ENCODE assay signal across 20 cellular contexts in genomic region chr18:36135264-36135663, GRCh38. TPM values are rescaled to one million over a fixed set of nuclear protein-coding genes. Genes with fewer than 3 reads are reported as not detected.
DNase-seq lines count a peak whose midpoint lies in the region; ATAC-seq and TF ChIP-seq lines count a peak whose summit lies in the region.
"Had no signal": no experiment of that assay in that cellular context is flagged by ENCODE, and none has a peak within 500 bp of the region (broad histone marks: within the 10 kb centered on the region; RNA-seq: fewer than 3 reads in every experiment).

No MANE protein-coding gene starts in this region.

- no peak overlapping the region for H3K4me3 Mint-ChIP-seq in activated T-cell treated with anti-CD3 and anti-CD28 coated beads, Interleukin-2, amount 50 U/mL, for 72 hours
- H3K4me3 Mint-ChIP-seq in activated T-cell treated with anti-CD3 and anti-CD28 coated beads, Interleukin-2, amount 50 U/mL, for 4 hours: no peak overlapping the region
- H3K4me3 Mint-ChIP-seq in central memory CD8-positive, alpha-beta T cell: no peak overlapping the region
- H3K4me3 Mint-ChIP-seq: CD8-positive, alpha-beta T cell; GM23338; H9 had no signal

- WGBS in mesenchymal stem cell: no CpG with 5 or more reads among the region's 1 CpG
- 97% methylated on average over 1 of the region's 1 CpG for WGBS in SK-N-SH (ENCODE audit: low lambda C conversion rate)

- 0 out of 2 replicates have a peak overlapping the region, but pooled peaks have one; percentile 17 for H3K27ac ChIP-seq in Karpas-422 (ENCODE audit: low read length)
- H3K27ac ChIP-seq in mesenchymal stem cell (ENCODE audit: low read length, poor library complexity, severe bottlenecking): no peak overlapping the region
- H3K27ac ChIP-seq in SK-N-SH (ENCODE audit: low read depth in 2 of 2, low read length in 1 of 2): no peak overlapping the region

- TF ChIP-seq RAD21 in SK-N-SH (IDR thresholded peaks at IDR 0.05; ENCODE audit: low read length): no peak

- no peak for TF ChIP-seq EP300 in SK-N-SH (IDR thresholded peaks at IDR 0.05; ENCODE audit: borderline replicate concordance in 1 of 2, low read depth in 1 of 2, low read length in 1 of 2)

- no peak overlapping the region for H4K8ac ChIP-seq in mesenchymal stem cell (ENCODE audit: low read length)

- H3K36me3 Mint-ChIP-seq in activated T-cell treated with anti-CD3 and anti-CD28 coated beads, Interleukin-2, amount 50 U/mL, for 72 hours (ENCODE audit: insufficient read depth in 2 of 2): peaks cover 4 to 18% of the 10 kb centered on the region in 2 donors
- peaks cover 38% of the 10 kb centered on the region for H3K36me3 Mint-ChIP-seq in activated T-cell treated with anti-CD3 and anti-CD28 coated beads, Interleukin-2, amount 50 U/mL, for 4 hours (ENCODE audit: insufficient read depth)
- peaks cover 55% of the 10 kb centered on the region for H3K36me3 Mint-ChIP-seq in central memory CD8-positive, alpha-beta T cell (ENCODE audit: insufficient read depth)

- no peaks in the 10 kb centered on the region for H3K9me2 ChIP-seq in Karpas-422 (replicated peaks; ENCODE audit: insufficient read depth, low read length)
- H3K9me2 ChIP-seq in SK-N-SH: no peaks in the 10 kb centered on the region

- H4K20me1 ChIP-seq in Karpas-422 (ENCODE audit: insufficient read depth, low read depth, low read length) (peaks cover 9% of the 10 kb centered on the region), SK-N-SH (ENCODE audit: insufficient read depth) (peaks cover 47% of the 10 kb centered on the region)

- no peak for TF ChIP-seq CTCF in SK-N-SH (IDR thresholded peaks at IDR 0.05)

- ATAC-seq in activated T-cell treated with anti-CD3 and anti-CD28 coated beads, Interleukin-2, amount 50 U/mL, for 72 hours (replicated peaks in 1 of 2): no peak
- ATAC-seq in activated T-cell treated with anti-CD3 and anti-CD28 coated beads, Interleukin-2, amount 50 U/mL, for 4 hours: no peak
- ATAC-seq in central memory CD8-positive, alpha-beta T cell (replicated peaks; ENCODE audit: extremely low read depth, poor library complexity, severe bottlenecking): no peak
- ATAC-seq in GM19324 (IDR thresholded peaks at IDR 0.05; ENCODE audit: low FRiP score, unreplicated experiment): no peak
- ATAC-seq: CD8-positive, alpha-beta T cell; GM12878; GM23338; HCT116 had no signal

- no peaks in the 10 kb centered on the region for H3K27me3 ChIP-seq in Karpas-422 (ENCODE audit: low read length)
- no peaks in the 10 kb centered on the region for H3K27me3 ChIP-seq in mesenchymal stem cell (ENCODE audit: control insufficient read depth in 1 of 2, insufficient read depth in 1 of 2, low read length in 2 of 2)
- no peaks in the 10 kb centered on the region for H3K27me3 ChIP-seq in SK-N-SH (ENCODE audit: insufficient read depth)

- H2AFZ ChIP-seq in Karpas-422 (ENCODE audit: low read length) (no peak overlapping the region), mesenchymal stem cell (ENCODE audit: low read depth, low read length) (no peak overlapping the region), SK-N-SH (ENCODE audit: low read depth) (no peak overlapping the region)
- H2AFZ ChIP-seq: GM23338 had no signal

- H2BK5ac ChIP-seq in mesenchymal stem cell (ENCODE audit: low read depth, low read length, poor library complexity, severe bottlenecking): no peak overlapping the region

- H3K4me3 ChIP-seq in Karpas-422 (ENCODE audit: low read length): no peak overlapping the region
- H3K4me3 ChIP-seq in mesenchymal stem cell (ENCODE audit: insufficient read depth in 1 of 2, low read depth in 1 of 2, low read length in 2 of 2): no peak overlapping the region
- H3K4me3 ChIP-seq in SK-N-SH (ENCODE audit: low read depth in 2 of 2, low read length in 1 of 2): no peak overlapping the region
- H3K4me3 ChIP-seq: GM12878, GM23338 had no signal

- H2BK15ac ChIP-seq in mesenchymal stem cell (ENCODE audit: low read depth, poor library complexity, severe bottlenecking): no peak overlapping the region

- H3K27me3 Mint-ChIP-seq in activated T-cell treated with anti-CD3 and anti-CD28 coated beads, Interleukin-2, amount 50 U/mL, for 72 hours (ENCODE audit: low read depth): no peaks in the 10 kb centered on the region
- H3K27me3 Mint-ChIP-seq in activated T-cell treated with anti-CD3 and anti-CD28 coated beads, Interleukin-2, amount 50 U/mL, for 4 hours (ENCODE audit: low read depth): no peaks in the 10 kb centered on the region
- H3K27me3 Mint-ChIP-seq in central memory CD8-positive, alpha-beta T cell: no peaks in the 10 kb centered on the region

- no peak overlapping the region for H3K14ac ChIP-seq in mesenchymal stem cell (ENCODE audit: low read length in 2 of 2)

- CTCF ChIA-PET in SK-N-SH (lab: Yijun Ruan, JAX): interaction anchor here (1.1 to 2.5 kb wide), 2 partner anchors 14 to 149 kb away, joined by 3 to 7 read pairs; no protein-coding TSS in a partner anchor

- H3K9me3 Mint-ChIP-seq in activated T-cell treated with anti-CD3 and anti-CD28 coated beads, Interleukin-2, amount 50 U/mL, for 72 hours: no peaks in the 10 kb centered on the region
- no peaks in the 10 kb centered on the region for H3K9me3 Mint-ChIP-seq in activated T-cell treated with anti-CD3 and anti-CD28 coated beads, Interleukin-2, amount 50 U/mL, for 4 hours
- no peaks in the 10 kb centered on the region for H3K9me3 Mint-ChIP-seq in central memory CD8-positive, alpha-beta T cell
- H3K9me3 Mint-ChIP-seq: CD8-positive, alpha-beta T cell; GM23338; H9 had no signal

- no peak overlapping the region for H3K4me2 ChIP-seq in Karpas-422 (ENCODE audit: low read depth, low read length, poor library complexity, severe bottlenecking)
- no peak overlapping the region for H3K4me2 ChIP-seq in mesenchymal stem cell (ENCODE audit: low read length, poor library complexity, severe bottlenecking)
- H3K4me2 ChIP-seq in SK-N-SH: no peak overlapping the region
- H3K4me2 ChIP-seq: GM23338 had no signal

- H3K27ac Mint-ChIP-seq in activated T-cell treated with anti-CD3 and anti-CD28 coated beads, Interleukin-2, amount 50 U/mL, for 72 hours: peak overlapping the region; percentile 72
- H3K27ac Mint-ChIP-seq in central memory CD8-positive, alpha-beta T cell (ENCODE audit: low read depth): peak overlapping the region; percentile 24
- H3K27ac Mint-ChIP-seq: GM23338, H9 had no signal

- H3K4me1 ChIP-seq in Karpas-422 (ENCODE audit: low read length) (peaks cover 30% of the 10 kb centered on the region), mesenchymal stem cell (ENCODE audit: control insufficient read depth, insufficient read depth, low read depth, low read length) (peaks cover 17% of the 10 kb centered on the region), SK-N-SH (ENCODE audit: control insufficient read depth in 1 of 2, insufficient read depth in 2 of 2, low read depth in 1 of 2, low read length in 1 of 2) (peaks cover 4 to 21% of the 10 kb centered on the region in 2 experiments; a peak in 2 of 4 replicates)
- H3K4me1 ChIP-seq: Caco-2 had no signal

- H3K9ac ChIP-seq in Karpas-422 (ENCODE audit: low read length) (no peak overlapping the region), mesenchymal stem cell (ENCODE audit: low read length) (peak overlapping the region; percentile 25), SK-N-SH (no peak overlapping the region)

- H2BK12ac ChIP-seq in mesenchymal stem cell (ENCODE audit: low read length in 2 of 2): no peak overlapping the region

- peaks cover 41% of the 10 kb centered on the region; the same call in 1 of the 2 replicates for H3K36me3 ChIP-seq in Karpas-422 (ENCODE audit: insufficient read depth, low read length)
- peaks cover 16 to 60% of the 10 kb centered on the region in 2 experiments for H3K36me3 ChIP-seq in mesenchymal stem cell (ENCODE audit: control insufficient read depth in 1 of 2, insufficient read depth in 2 of 2, low read depth in 1 of 2, low read length in 2 of 2)
- H3K36me3 ChIP-seq in SK-N-SH (replicated peaks in 1 of 2; ENCODE audit: control insufficient read depth in 1 of 2, insufficient read depth in 2 of 2, low read length in 1 of 2): peaks cover 50 to 56% of the 10 kb centered on the region in 2 experiments

- peaks cover 33% of the 10 kb centered on the region for H3K4me1 Mint-ChIP-seq in activated T-cell treated with anti-CD3 and anti-CD28 coated beads, Interleukin-2, amount 50 U/mL, for 72 hours (ENCODE audit: low read depth)
- peaks cover 47% of the 10 kb centered on the region for H3K4me1 Mint-ChIP-seq in activated T-cell treated with anti-CD3 and anti-CD28 coated beads, Interleukin-2, amount 50 U/mL, for 4 hours (ENCODE audit: low read depth)
- H3K4me1 Mint-ChIP-seq in central memory CD8-positive, alpha-beta T cell: peaks cover 33% of the 10 kb centered on the region

- H3K9me3 ChIP-seq in Karpas-422 (ENCODE audit: low read length) (no peaks in the 10 kb centered on the region), mesenchymal stem cell (ENCODE audit: control insufficient read depth, low read length) (no peaks in the 10 kb centered on the region), SK-N-SH (no peaks in the 10 kb centered on the region)
- H3K9me3 ChIP-seq: Caco-2 had no signal

- H3K79me1 ChIP-seq in mesenchymal stem cell (replicated peaks; ENCODE audit: low read length, poor library complexity, severe bottlenecking): peaks cover 12% of the 10 kb centered on the region

- no peak overlapping the region for H2BK120ac ChIP-seq in mesenchymal stem cell (ENCODE audit: low read depth, low read length)

- H4K91ac ChIP-seq in mesenchymal stem cell (ENCODE audit: low read length): no peak overlapping the region

- no peaks in the 10 kb centered on the region for H3F3A ChIP-seq in SK-N-SH (replicated peaks; ENCODE audit: insufficient read depth)

- H3K79me2 ChIP-seq in Karpas-422 (ENCODE audit: low read length): peaks cover 73% of the 10 kb centered on the region
- peaks cover 74% of the 10 kb centered on the region for H3K79me2 ChIP-seq in SK-N-SH (ENCODE audit: insufficient read depth)

- POLR2A ChIA-PET in SK-N-SH (lab: Yijun Ruan, JAX): no interaction called here

- H3K4ac ChIP-seq in mesenchymal stem cell (ENCODE audit: low read depth in 1 of 2, low read length in 2 of 2): no peak overlapping the region

- DNase-seq in activated T-cell treated with anti-CD3 and anti-CD28 coated beads, Interleukin-2, amount 50 U/mL, for 72 hours: no peak
- DNase-seq in activated T-cell treated with anti-CD3 and anti-CD28 coated beads, Interleukin-2, amount 50 U/mL, for 4 hours: no peak
- no peak for DNase-seq in Karpas-422
- DNase-seq in central memory CD8-positive, alpha-beta T cell (ENCODE audit: low spot score in 2 of 2): no peak
- DNase-seq in mesenchymal stem cell: no peak
- no peak for DNase-seq in SK-N-SH
- DNase-seq in NCI-H774 (lab: John Stamatoyannopoulos, UW): no peak
- DNase-seq: C1 segment of cervical spinal cord; Caco-2; CD8-positive, alpha-beta T cell; DMS 273 treated with DMSO at 0.1 percent for 48 hours; DMS79; EL; GDM1; H9 had no signal

- H3K23ac ChIP-seq in mesenchymal stem cell (ENCODE audit: low read length in 2 of 2): no peak overlapping the region

- H3K18ac ChIP-seq in mesenchymal stem cell (ENCODE audit: low read depth in 1 of 2, low read length in 2 of 2): no peak overlapping the region

- no peak overlapping the region for H2AK5ac ChIP-seq in mesenchymal stem cell (ENCODE audit: low read length, severe bottlenecking)

RNA-seq across cellular contexts. Expression of gene ELP2, which starts 5.6 kb away (rescaled TPM):
- 100 to 1,000 TPM; 107 TPM for total RNA-seq in activated T-cell treated with anti-CD3 and anti-CD28 coated beads, Interleukin-2, amount 50 U/mL, for 72 hours
- 100 to 1,000 TPM in 1 of 3 donors, 10 to 100 TPM in 2; 91.2 to 114 (median 99.2) TPM for total RNA-seq in activated T-cell treated with anti-CD3 and anti-CD28 coated beads, Interleukin-2, amount 50 U/mL, for 4 hours
- total RNA-seq in Karpas-422 (2014; rRNA removed; shearing (Covaris generic); ENCODE audit: low replicate concordance): 124 and 167 TPM in 2 replicates
- polyA plus RNA-seq in mesenchymal stem cell (2013, experiment 1 of 2): 69.9 TPM
- polyA plus RNA-seq in mesenchymal stem cell (2013, experiment 2 of 2): 67.5 TPM
- 38.3 and 48.5 TPM in 2 replicates for polyA plus RNA-seq in SK-N-SH (2012; rRNA removed)
- polyA plus RNA-seq in SK-N-SH (2012; cell fraction: cytosol; rRNA removed): 44.1 and 46.4 TPM in 2 replicates
- 106 TPM in 2 replicates for polyA plus RNA-seq in SK-N-SH (2012; cell fraction: nucleus; rRNA removed)

RNA-seq across cellular contexts. Expression of gene SLC39A6, which starts 6.1 kb away (rescaled TPM):
- total RNA-seq in activated T-cell treated with anti-CD3 and anti-CD28 coated beads, Interleukin-2, amount 50 U/mL, for 72 hours: 10 to 100 TPM; 25.4 to 27.5 TPM
- 10 to 100 TPM; 39.4 to 44.5 (median 40.1) TPM for total RNA-seq in activated T-cell treated with anti-CD3 and anti-CD28 coated beads, Interleukin-2, amount 50 U/mL, for 4 hours
- 72.6 and 114 TPM in 2 replicates for total RNA-seq in Karpas-422 (2014; rRNA removed; shearing (Covaris generic); ENCODE audit: low replicate concordance)
- 155 TPM for polyA plus RNA-seq in mesenchymal stem cell (2013, experiment 1 of 2)
- 158 TPM for polyA plus RNA-seq in mesenchymal stem cell (2013, experiment 2 of 2)
- polyA plus RNA-seq in SK-N-SH (2012; rRNA removed): 67.4 and 112 TPM in 2 replicates
- polyA plus RNA-seq in SK-N-SH (2012; cell fraction: cytosol; rRNA removed): 78.0 and 94.7 TPM in 2 replicates
- polyA plus RNA-seq in SK-N-SH (2012; cell fraction: nucleus; rRNA removed): 19.6 and 56.6 TPM in 2 replicates

RNA-seq across cellular contexts. Expression of gene MOCOS, which starts 52.0 kb away (rescaled TPM):
- 1 to 10 TPM in 1 of 2 donors, under 1 TPM in 1; 0.22 to 1.2 TPM for total RNA-seq in activated T-cell treated with anti-CD3 and anti-CD28 coated beads, Interleukin-2, amount 50 U/mL, for 72 hours
- total RNA-seq in activated T-cell treated with anti-CD3 and anti-CD28 coated beads, Interleukin-2, amount 50 U/mL, for 4 hours: under 1 TPM; 0.03 to 0.34 (median 0.05) TPM
- total RNA-seq in Karpas-422 (2014; rRNA removed; shearing (Covaris generic); ENCODE audit: low replicate concordance): not detected in 2 replicates
- 0.70 TPM for polyA plus RNA-seq in mesenchymal stem cell (2013, experiment 1 of 2)
- 0.68 TPM for polyA plus RNA-seq in mesenchymal stem cell (2013, experiment 2 of 2)
- 1.2 TPM in 2 replicates for polyA plus RNA-seq in SK-N-SH (2012; rRNA removed)
- 0.85 and 0.87 TPM in 2 replicates for polyA plus RNA-seq in SK-N-SH (2012; cell fraction: cytosol; rRNA removed)
- polyA plus RNA-seq in SK-N-SH (2012; cell fraction: nucleus; rRNA removed): 1.3 and 1.8 TPM in 2 replicates
- total RNA-seq: A673; CD8-positive, alpha-beta T cell had no signal
